2 cellular contexts compared by ENCODE assay signal in the genomic region with DNA sequence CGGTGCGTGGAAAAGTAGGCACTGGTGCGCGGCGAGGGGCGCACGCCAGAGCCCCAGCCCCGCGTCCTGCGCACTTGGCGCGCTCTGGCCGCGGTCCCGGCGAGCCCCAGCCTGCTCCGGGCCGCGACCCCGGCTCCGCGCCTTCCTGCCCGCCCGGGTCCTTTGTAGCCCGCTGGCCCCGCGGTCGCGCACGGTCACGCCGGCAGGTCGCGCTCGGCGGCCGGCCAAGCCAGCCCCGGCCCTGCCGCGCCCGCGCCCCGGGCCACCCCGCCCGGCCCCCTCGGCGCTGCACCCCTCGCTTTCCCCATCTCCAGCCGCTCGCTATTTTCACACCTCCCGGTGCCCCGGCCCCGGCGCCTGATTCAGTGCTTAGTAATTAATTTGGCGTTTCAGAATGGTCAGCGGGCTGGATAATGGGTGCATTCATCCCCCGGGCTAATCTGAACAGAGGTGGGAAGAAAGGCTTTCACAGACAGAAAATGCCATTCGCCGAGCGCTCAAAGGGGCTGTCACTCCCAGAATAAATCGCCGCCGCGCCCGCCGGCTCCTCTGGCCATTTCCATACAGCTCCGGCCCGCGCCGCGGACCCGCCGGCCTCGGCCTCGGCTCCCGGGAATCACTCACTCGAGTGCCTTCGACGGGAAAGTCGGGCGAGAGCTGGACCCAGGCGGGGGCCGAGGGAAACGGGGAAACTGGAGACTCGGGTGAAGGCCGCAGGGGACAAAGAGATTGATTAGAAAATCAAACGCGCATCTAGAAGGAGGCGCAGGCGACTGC.
A peak's percentile ranks its signal among the peaks of the same experiment; 100 is the strongest.
TF ChIP-seq lines count a peak whose summit lies in the region.

No MANE protein-coding gene starts in this region.

TF ChIP-seq in HEK293T, 16 proteins besides CTCF, POLR2A, EP300 and RAD21 (continued from another document):
- TF ChIP-seq CTBP1 (IDR thresholded peaks at IDR 0.05; ENCODE audit: borderline replicate concordance) (no peak), SUZ12 (IDR thresholded peaks at IDR 0.05) (no peak), ZNF384 (IDR thresholded peaks at IDR 0.05) (no peak), FOXA1 (IDR thresholded peaks at IDR 0.05) (no peak), ARNT (IDR thresholded peaks at IDR 0.05) (no peak), BHLHE40 (IDR thresholded peaks at IDR 0.05; ENCODE audit: borderline replicate concordance) (no peak), TARDBP (IDR thresholded peaks at IDR 0.05) (no peak), ELF4 (IDR thresholded peaks at IDR 0.05) (no peak), FOXK2 (IDR thresholded peaks at IDR 0.05) (no peak), SP1 (IDR thresholded peaks at IDR 0.05) (no peak), LEF1 (IDR thresholded peaks at IDR 0.05; ENCODE audit: borderline replicate concordance) (no peak), HDGF (IDR thresholded peaks at IDR 0.05; ENCODE audit: borderline replicate concordance) (no peak), L3MBTL2 (conservative IDR thresholded peaks at IDR 0.05) (no peak)
- TF ChIP-seq, protein P1, sequence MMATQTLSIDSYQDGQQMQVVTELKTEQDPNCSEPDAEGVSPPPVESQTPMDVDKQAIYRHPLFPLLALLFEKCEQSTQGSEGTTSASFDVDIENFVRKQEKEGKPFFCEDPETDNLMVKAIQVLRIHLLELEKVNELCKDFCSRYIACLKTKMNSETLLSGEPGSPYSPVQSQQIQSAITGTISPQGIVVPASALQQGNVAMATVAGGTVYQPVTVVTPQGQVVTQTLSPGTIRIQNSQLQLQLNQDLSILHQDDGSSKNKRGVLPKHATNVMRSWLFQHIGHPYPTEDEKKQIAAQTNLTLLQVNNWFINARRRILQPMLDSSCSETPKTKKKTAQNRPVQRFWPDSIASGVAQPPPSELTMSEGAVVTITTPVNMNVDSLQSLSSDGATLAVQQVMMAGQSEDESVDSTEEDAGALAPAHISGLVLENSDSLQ (IDR thresholded peaks at IDR 0.05), result no peak
TF ChIP-seq in HEK293T: peak in this region for 0.

TF ChIP-seq in GM12878, 131 proteins besides CTCF, POLR2A, EP300 and RAD21:
- TF ChIP-seq, protein P2, sequence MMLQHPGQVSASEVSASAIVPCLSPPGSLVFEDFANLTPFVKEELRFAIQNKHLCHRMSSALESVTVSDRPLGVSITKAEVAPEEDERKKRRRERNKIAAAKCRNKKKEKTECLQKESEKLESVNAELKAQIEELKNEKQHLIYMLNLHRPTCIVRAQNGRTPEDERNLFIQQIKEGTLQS (IDR thresholded peaks at IDR 0.05; ENCODE audit: borderline replicate concordance, extremely low read depth, low read depth, low read length), result no peak
- peak; percentile 95 for TF ChIP-seq SUZ12 (IDR thresholded peaks at IDR 0.05; ENCODE audit: unreplicated experiment)
